8 cellular contexts compared by ENCODE assay signal in the genomic region with DNA sequence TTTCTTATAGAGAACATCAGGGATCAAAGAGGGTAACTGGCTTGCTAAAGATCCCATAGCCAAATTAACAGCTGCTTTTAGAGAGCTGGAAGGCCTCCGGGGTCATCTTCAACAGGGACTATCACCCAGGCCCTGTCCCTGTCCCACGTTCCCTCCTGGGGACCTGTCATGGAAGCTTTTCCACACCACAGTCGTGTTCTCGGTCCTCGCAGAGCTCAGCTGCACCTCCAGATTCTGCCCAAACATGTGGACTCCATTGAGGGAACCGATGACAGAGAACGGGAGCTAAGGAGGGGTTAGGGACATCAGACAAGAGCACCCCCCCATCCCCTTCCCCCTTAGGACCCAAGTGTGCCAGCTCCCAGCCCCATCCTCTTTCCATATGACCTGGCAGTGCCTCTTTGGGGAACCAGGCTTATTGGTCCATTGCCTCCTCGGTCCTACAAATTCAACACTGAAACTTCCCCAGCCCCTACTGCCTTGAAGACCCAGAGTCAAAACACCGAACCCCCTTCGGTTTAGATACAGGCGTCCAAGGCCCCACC. TPM values are rescaled to one million over a fixed set of nuclear protein-coding genes. Genes with fewer than 3 reads are reported as not detected.
DNase-seq lines count a peak whose midpoint lies in the region; ATAC-seq and TF ChIP-seq lines count a peak whose summit lies in the region.

No MANE protein-coding gene starts in this region.

- H3K4me1 ChIP-seq in stomach, result peaks cover 18 to 55% (median 47%) of the 10 kb centered on the region in 4 donors

- no peak for TF ChIP-seq CTCF in stomach (IDR thresholded peaks at IDR 0.05)

- no peaks in the 10 kb centered on the region for H3K9me3 Mint-ChIP-seq in activated naive CD4-positive, alpha-beta T cell treated with anti-CD3 and anti-CD28 coated beads, Interleukin-2, amount 50 U/mL, for 72 hours

- peak; percentile 42 for DNase-seq in DMS 273 (lab: John Stamatoyannopoulos, UW; ENCODE audit: unreplicated experiment)
- no peak for DNase-seq in DMS 273 treated with DMSO at 0.1 percent for 48 hours (lab: John Stamatoyannopoulos, UW)
- DNase-seq in activated naive CD4-positive, alpha-beta T cell treated with anti-CD3 and anti-CD28 coated beads, Interleukin-2, amount 50 U/mL, for 72 hours (ENCODE audit: low spot score in 2 of 2), result no peak
- DNase-seq in stomach, result no peak
- DNase-seq in NCI-H2029 (lab: John Stamatoyannopoulos, UW), result no peak
- no peak for DNase-seq in EL
- no peak for DNase-seq in NCI-H1105 (lab: John Stamatoyannopoulos, UW)

- H3K27ac ChIP-seq in stomach, result peak overlapping the region; percentile 55 to 92 (median 90)

- peaks cover 0 to 4% (median 2%) of the 10 kb centered on the region in 4 donors for H3K36me3 ChIP-seq in stomach

- H3K9me3 ChIP-seq in iPS-18c (ENCODE audit: control insufficient read depth, insufficient read depth, low read length), result no peaks in the 10 kb centered on the region
- H3K9me3 ChIP-seq in stomach, result no peaks in the 10 kb centered on the region

- H3K36me3 Mint-ChIP-seq in activated naive CD4-positive, alpha-beta T cell treated with anti-CD3 and anti-CD28 coated beads, Interleukin-2, amount 50 U/mL, for 72 hours, result peaks cover 0 to 8% of the 10 kb centered on the region in 2 donors

- H3K4me3 ChIP-seq in iPS-18c (ENCODE audit: insufficient read depth, low read depth, low read length), result peak overlapping the region; percentile 87
- H3K4me3 ChIP-seq in stomach, result peak overlapping the region; percentile 49 to 73 (median 62)

- no peaks in the 10 kb centered on the region for H3K27me3 ChIP-seq in stomach

- peak overlapping the region; percentile 96 to 97 for H3K27ac Mint-ChIP-seq in activated naive CD4-positive, alpha-beta T cell treated with anti-CD3 and anti-CD28 coated beads, Interleukin-2, amount 50 U/mL, for 72 hours

- no peak for TF ChIP-seq EP300 in stomach (IDR thresholded peaks at IDR 0.05)

- no peak for TF ChIP-seq POLR2A in stomach (IDR thresholded peaks at IDR 0.05)

- no peak for ATAC-seq in activated naive CD4-positive, alpha-beta T cell treated with anti-CD3 and anti-CD28 coated beads, Interleukin-2, amount 50 U/mL, for 72 hours

- intact Hi-C loops in stomach (cut with DNase I; ENCODE audit: low total_unique reads), result no loop called here

- WGBS in stomach, 5 donors, result 25 to 52% (median 45%) methylated on average over 4 to 11 of the region's 11 CpGs

RNA-seq across cellular contexts. Expression of gene FUZ, which starts 0.6 kb away (rescaled TPM):
- total RNA-seq in activated naive CD4-positive, alpha-beta T cell treated with anti-CD3 and anti-CD28 coated beads, Interleukin-2, amount 50 U/mL, for 72 hours, result 10 to 100 TPM; 14.8 to 24.8 TPM
- 10 to 100 TPM in 3 of 5 donors, 1 to 10 TPM in 2; 1.2 to 37.4 (median 10.5) TPM for total RNA-seq in stomach
- polyA plus RNA-seq in stomach, result 10 to 100 TPM; 15.1 to 17.6 (median 15.9) TPM

RNA-seq across cellular contexts. Expression of gene MED25, which starts 5.6 kb away (rescaled TPM):
- total RNA-seq in activated naive CD4-positive, alpha-beta T cell treated with anti-CD3 and anti-CD28 coated beads, Interleukin-2, amount 50 U/mL, for 72 hours, result 10 to 100 TPM; 58.4 to 68.2 TPM
- 100 to 1,000 TPM in 3 of 5 donors, 10 to 100 TPM in 2; 18.0 to 387 (median 178) TPM for total RNA-seq in stomach
- polyA plus RNA-seq in stomach, result 10 to 100 TPM; 46.6 to 59.8 (median 55.3) TPM

RNA-seq across cellular contexts. Expression of gene PTOV1, which starts 38.4 kb away (rescaled TPM):
- 100 to 1,000 TPM; 110 TPM for total RNA-seq in activated naive CD4-positive, alpha-beta T cell treated with anti-CD3 and anti-CD28 coated beads, Interleukin-2, amount 50 U/mL, for 72 hours
- total RNA-seq in stomach, result 100 to 1,000 TPM in 3 of 5 donors, 10 to 100 TPM in 2; 45.0 to 186 (median 102) TPM
- 100 to 1,000 TPM; 117 to 131 (median 118) TPM for polyA plus RNA-seq in stomach

RNA-seq across cellular contexts. Expression of gene AP2A1, which starts 45.7 kb away (rescaled TPM):
- total RNA-seq in activated naive CD4-positive, alpha-beta T cell treated with anti-CD3 and anti-CD28 coated beads, Interleukin-2, amount 50 U/mL, for 72 hours, result 100 to 1,000 TPM in 1 of 2 donors, 10 to 100 TPM in 1; 79.0 to 137 TPM
- total RNA-seq in stomach, result 100 to 1,000 TPM in 1 of 5 donors, 10 to 100 TPM in 4; 19.8 to 177 (median 38.4) TPM
- 10 to 100 TPM; 24.3 to 31.2 (median 27.3) TPM for polyA plus RNA-seq in stomach

RNA-seq across cellular contexts. Expression of gene TSKS, which starts 49.4 kb away (rescaled TPM):
- 1 to 10 TPM in 1 of 2 donors, under 1 TPM in 1; 0.57 to 1.9 TPM for total RNA-seq in activated naive CD4-positive, alpha-beta T cell treated with anti-CD3 and anti-CD28 coated beads, Interleukin-2, amount 50 U/mL, for 72 hours
- not detected for total RNA-seq in stomach
- polyA plus RNA-seq in stomach, result under 1 TPM in 1 of 3 donors, not detected in 2; 0.73 TPM
